Comparison of ENCODE assay signal across 24 cellular contexts in the genomic region with DNA sequence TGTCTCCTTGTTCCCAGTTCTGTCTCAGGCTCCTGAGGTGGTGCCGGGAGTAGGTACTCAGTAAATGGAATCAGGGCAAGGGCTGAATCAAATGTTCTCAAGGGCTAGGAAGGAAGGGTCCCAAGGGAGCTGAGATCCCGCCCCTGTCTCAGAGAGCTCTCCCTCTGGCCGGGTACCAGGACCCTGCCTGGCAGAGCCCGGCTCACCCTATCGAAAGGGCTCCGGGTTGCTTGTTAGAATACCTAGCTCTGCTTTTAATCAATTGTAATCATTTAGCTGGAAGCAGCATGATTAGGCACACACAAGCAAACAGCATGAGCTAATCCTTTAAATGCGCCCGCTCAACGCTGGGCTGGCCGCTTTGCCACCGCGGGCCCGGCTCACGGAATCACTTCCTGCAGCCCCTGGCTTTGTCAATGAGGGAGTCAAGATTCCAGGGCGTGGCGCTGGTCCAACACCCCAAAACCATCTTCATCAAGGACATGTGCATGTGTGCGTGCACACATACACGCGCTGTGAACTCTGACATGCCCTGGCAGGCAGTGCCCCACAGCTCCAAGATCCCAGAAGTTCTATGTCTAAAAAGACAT.
DNase-seq lines count a peak whose midpoint lies in the region; FAIRE-seq and TF ChIP-seq lines count a peak whose summit lies in the region.
"Had no signal": no experiment of that assay in that cellular context is flagged by ENCODE, and none has a peak within 500 bp of the region (broad histone marks: within the 10 kb centered on the region; RNA-seq: fewer than 3 reads in every experiment).

No MANE protein-coding gene starts in this region.

- H3K9me3 Mint-ChIP-seq in HFFc6 = peaks cover 17% of the 10 kb centered on the region
- H3K9me3 Mint-ChIP-seq: CD8-positive, alpha-beta T cell; GM23338 had no signal

- DNase-seq in NCI-H1694 treated with DMSO at 0.1 percent for 48 hours (lab: John Stamatoyannopoulos, UW) (peak; percentile 8), NCI-H1694 (lab: John Stamatoyannopoulos, UW) (no peak), NCI-H69 (lab: John Stamatoyannopoulos, UW) (peak; percentile 66), kidney (peak; percentile 52), spleen (peak; percentile 62), NCI-H774 (lab: John Stamatoyannopoulos, UW) (no peak), HFFc6 (no peak), 8988T (no peak)
- DNase-seq: CD8-positive, alpha-beta T cell; DND-41; Kasumi-1; MG63; NCI-H1048; NCI-H146; NCI-H2227 treated with DMSO at 0.1 percent for 48 hours; NCI-H526; NK-92 treated with Interleukin-12 subunit alpha and Interleukin-12 subunit beta, amount 100 ng/mL, for 24 hours; Right ventricle myocardium superior had no signal

- H3K27ac ChIP-seq in kidney (ENCODE audit: low read depth in 2 of 2, low read length in 2 of 2) (no peak overlapping the region), spleen (no peak overlapping the region)
- H3K27ac ChIP-seq: BLaER1 treated with 17β-estradiol and CSF1 and Interleukin-3, amounts not matched to agents 10 nM and 100 nM had no signal

- no peaks in the 10 kb centered on the region; the same call in 1 of the 2 replicates for H3K27me3 Mint-ChIP-seq in HFFc6 (ENCODE audit: insufficient read depth)

- H3K27me3 ChIP-seq in spleen (replicated peaks in 1 of 7) = no peaks in the 10 kb centered on the region
- H3K27me3 ChIP-seq: BLaER1 treated with 17β-estradiol and CSF1 and Interleukin-3, amounts not matched to agents 10 nM and 100 nM; MG63 had no signal

- H3K9ac ChIP-seq in kidney (ENCODE audit: low read length in 2 of 2) = no peak overlapping the region
- H3K9ac ChIP-seq: BLaER1 treated with 17β-estradiol and CSF1 and Interleukin-3, amounts not matched to agents 10 nM and 100 nM had no signal

- WGBS in spleen, 5 donors = 90 to 93% (median 92%) methylated on average over 19 of the region's 19 CpGs

- no peak for TF ChIP-seq POLR2A in spleen (IDR thresholded peaks at IDR 0.05)

- H3K4me3 Mint-ChIP-seq in HFFc6 = no peak overlapping the region
- H3K4me3 Mint-ChIP-seq: CD8-positive, alpha-beta T cell; GM23338 had no signal

- FAIRE-seq in kidney (lab: Jason Lieb, UNC) = no peak
- FAIRE-seq: A204.1, G401.6, GM19239, RCC 7860 had no signal

- H3K36me3 ChIP-seq in kidney (ENCODE audit: control insufficient read depth in 1 of 2, insufficient read depth in 2 of 2, low read length in 2 of 2) (no peaks in the 10 kb centered on the region), spleen (no peaks in the 10 kb centered on the region)
- H3K36me3 ChIP-seq: MG63 had no signal

- no peaks in the 10 kb centered on the region for H3K4me1 ChIP-seq in kidney (ENCODE audit: control insufficient read depth in 1 of 2, insufficient read depth in 1 of 2, low read depth in 1 of 2, low read length in 2 of 2)
- H3K4me1 ChIP-seq in spleen = no peaks in the 10 kb centered on the region

- H3K4me1 Mint-ChIP-seq in HFFc6 (ENCODE audit: low read depth) = no peaks in the 10 kb centered on the region
- H3K4me1 Mint-ChIP-seq: GM23338 had no signal

- no peak for TF ChIP-seq CTCF in kidney (IDR thresholded peaks at IDR 0.05; ENCODE audit: borderline replicate concordance, extremely low read depth, insufficient read depth)
- TF ChIP-seq CTCF in spleen (IDR thresholded peaks at IDR 0.05 in 8 of 11, conservative IDR thresholded peaks at IDR 0.05 in 3 of 11) = no peak
- no peak for TF ChIP-seq CTCF in HFFc6 (IDR thresholded peaks at IDR 0.05)

- H3K9me3 ChIP-seq in kidney (ENCODE audit: control insufficient read depth in 1 of 2, low read length in 2 of 2) = no peaks in the 10 kb centered on the region
- no peaks in the 10 kb centered on the region for H3K9me3 ChIP-seq in spleen
- H3K9me3 ChIP-seq: BLaER1 treated with 17β-estradiol and CSF1 and Interleukin-3, amounts not matched to agents 10 nM and 100 nM; MG63 had no signal

- H3K36me3 Mint-ChIP-seq in HFFc6 (ENCODE audit: low read depth) = no peaks in the 10 kb centered on the region
- H3K36me3 Mint-ChIP-seq: CD8-positive, alpha-beta T cell had no signal

- H3K27ac Mint-ChIP-seq in HFFc6 = no peak overlapping the region
- H3K27ac Mint-ChIP-seq: CD8-positive, alpha-beta T cell; GM23338 had no signal

- H3K4me3 ChIP-seq in kidney (ENCODE audit: low read length in 2 of 2) = no peak overlapping the region
- no peak overlapping the region for H3K4me3 ChIP-seq in spleen
- H3K4me3 ChIP-seq: BLaER1 treated with 17β-estradiol and CSF1 and Interleukin-3, amounts not matched to agents 10 nM and 100 nM; GM23338; MG63 had no signal

- intact Hi-C loops in kidney (cut with DNase I) = no loop called here
- intact Hi-C loops in spleen (cut with DNase I; ENCODE audit: low total_unique reads) = no loop called here

Comparison
In these comparisons a context has a peak if more than half of its experiments do, and no peak if none do; other contexts are left out.
1. DNase-seq: peak in NCI-H1694 treated with DMSO at 0.1 percent for 48 hours (single experiment), NCI-H69 (single experiment), kidney (single experiment) and spleen (single experiment); none in NCI-H1694 (single experiment), NCI-H774 (single experiment), HFFc6 (single experiment) and 8988T (single experiment).